15 cellular contexts compared by ENCODE assay signal in genomic region chr1:149877211-149877946, GRCh38.
"Had no signal": no experiment of that assay in that cellular context is flagged by ENCODE, and none has a peak within 500 bp of the region (broad histone marks: within the 10 kb centered on the region; RNA-seq: fewer than 3 reads in every experiment).

No MANE protein-coding gene starts in this region.

- H3K27me3 ChIP-seq: dorsolateral prefrontal cortex, SJSA1, suprapubic skin, upper lobe of left lung had no signal

- H3K4me3 Mint-ChIP-seq: activated naive CD8-positive, alpha-beta T cell; nephron had no signal

- DNase-seq: activated CD4-positive, alpha-beta T cell treated with anti-CD3 and anti-CD28 coated beads, Interleukin-2, amount 50 U/mL, for 1 hour; aorta; dorsolateral prefrontal cortex; mucosa of descending colon; stimulated activated CD4-positive, alpha-beta T cell treated with anti-CD3 and anti-CD28 coated beads, Interleukin-12 subunit alpha, Interleukin-12 subunit beta, amount 100 ng/mL, for 4 hours; stimulated activated CD8-positive, alpha-beta memory T cell treated with anti-CD3 and anti-CD28 coated beads, Interleukin-4, amount 100 ng/mL, for 48 hours; stimulated activated naive CD8-positive, alpha-beta T cell treated with anti-CD3 and anti-CD28 coated beads, Interleukin-15, Interleukin-2, amounts not matched to agents 100 U/mL and 50 U/mL, for 24 hours; upper lobe of left lung had no signal

- H3K27ac Mint-ChIP-seq: activated T-helper 2 cell treated with anti-CD3 and anti-CD28 coated beads, Interferon-gamma antibody, Interleukin-2, Interleukin-4, amounts not matched to agents 10 μg/mL and 5 μg/mL and 100 μg/mL, durations not matched to agents 14 hours and 24 hours and 36 hours; nephron had no signal

- H3K27me3 Mint-ChIP-seq: activated naive CD8-positive, alpha-beta T cell had no signal

- ATAC-seq: mucosa of descending colon; stimulated activated naive CD8-positive, alpha-beta T cell treated with anti-CD3 and anti-CD28 coated beads, Interleukin-15, Interleukin-2, amounts not matched to agents 100 U/mL and 50 U/mL, for 24 hours had no signal

- H3K4me1 ChIP-seq: SJSA1, suprapubic skin, upper lobe of left lung had no signal

- H3K4me3 ChIP-seq: dorsolateral prefrontal cortex, mucosa of descending colon, SJSA1, suprapubic skin, upper lobe of left lung had no signal

- FAIRE-seq: bronchial epithelial cell had no signal

- H3K9me3 ChIP-seq: mucosa of descending colon, SJSA1, suprapubic skin, upper lobe of left lung had no signal

- H3K36me3 ChIP-seq: SJSA1, suprapubic skin, upper lobe of left lung had no signal

- H3K4me1 Mint-ChIP-seq: nephron had no signal

- H3K27ac ChIP-seq: dorsolateral prefrontal cortex, SJSA1, suprapubic skin, upper lobe of left lung, VCaP had no signal

- H3K9me3 Mint-ChIP-seq: activated T-helper 2 cell treated with anti-CD3 and anti-CD28 coated beads, Interferon-gamma antibody, Interleukin-2, Interleukin-4, amounts not matched to agents 10 μg/mL and 5 μg/mL and 100 μg/mL, durations not matched to agents 14 hours and 24 hours and 36 hours; nephron had no signal
